In the genomic region with DNA sequence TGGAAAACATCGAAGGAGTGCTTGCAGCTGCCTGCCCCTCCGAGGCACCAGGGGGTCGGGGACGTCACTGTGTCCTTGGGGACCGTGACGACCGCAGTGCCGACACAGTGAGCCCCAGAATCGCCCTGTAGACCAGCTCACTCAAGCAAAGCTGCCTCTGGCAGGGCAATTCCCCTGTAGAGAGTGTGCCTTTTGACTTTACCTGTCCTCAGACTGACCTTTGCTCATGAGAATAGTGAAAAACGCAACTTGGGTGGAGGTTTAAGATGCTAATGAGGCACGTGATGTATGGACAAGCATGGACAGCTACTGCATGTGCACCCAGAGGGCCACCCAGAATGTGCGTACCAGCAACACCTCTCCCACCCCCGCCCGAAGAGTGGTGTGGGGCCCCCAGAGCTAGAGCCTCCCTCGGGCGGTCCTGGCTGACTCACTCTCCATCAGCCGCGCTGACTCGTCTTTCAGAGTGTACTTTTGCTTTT, we compare ENCODE assay signal across 10 cellular contexts.
DNase-seq lines count a peak whose midpoint lies in the region; ATAC-seq and TF ChIP-seq lines count a peak whose summit lies in the region.
"Had no signal": no experiment of that assay in that cellular context is flagged by ENCODE, and none has a peak within 500 bp of the region (broad histone marks: within the 10 kb centered on the region; RNA-seq: fewer than 3 reads in every experiment).

No MANE protein-coding gene starts in this region.

- POLR2A ChIA-PET in naive thymus-derived CD4-positive, alpha-beta T cell (lab: Charles Lee), result no interaction called here

- no peak overlapping the region for H3K4me3 ChIP-seq in osteoblast (ENCODE audit: insufficient read depth, low read length)
- no peak overlapping the region for H3K4me3 ChIP-seq in naive thymus-derived CD4-positive, alpha-beta T cell (ENCODE audit: low read length)

- H4K20me1 ChIP-seq in osteoblast (ENCODE audit: insufficient read depth, low read length), result no peaks in the 10 kb centered on the region

- CTCF ChIA-PET in naive thymus-derived CD4-positive, alpha-beta T cell (lab: Charles Lee), result no interaction called here

- no peaks in the 10 kb centered on the region for H3K36me3 ChIP-seq in osteoblast (ENCODE audit: insufficient read depth, low read length)
- no peaks in the 10 kb centered on the region for H3K36me3 ChIP-seq in naive thymus-derived CD4-positive, alpha-beta T cell (ENCODE audit: control insufficient read depth in 2 of 3, insufficient read depth in 3 of 3, low read length in 3 of 3)

- no peaks in the 10 kb centered on the region for H3K27me3 ChIP-seq in osteoblast (ENCODE audit: insufficient read depth, low read length)
- H3K27me3 ChIP-seq in naive thymus-derived CD4-positive, alpha-beta T cell (ENCODE audit: control insufficient read depth in 2 of 2, insufficient read depth in 2 of 2, low read length in 2 of 2), result no peaks in the 10 kb centered on the region

- no peak overlapping the region for H3K4me2 ChIP-seq in osteoblast (ENCODE audit: insufficient read depth, low read length)

- TF ChIP-seq CTCF in GM13977 (IDR thresholded peaks at IDR 0.05; ENCODE audit: extremely low read depth, insufficient read depth, missing control alignments) (no peak), osteoblast (IDR thresholded peaks at IDR 0.05; ENCODE audit: extremely low read depth, low read depth, low read length) (no peak)

- no peak overlapping the region for H3K27ac Mint-ChIP-seq in naive thymus-derived CD4-positive, alpha-beta T cell
- H3K27ac Mint-ChIP-seq: natural killer cell treated with Interleukin-12 subunit alpha and Interleukin-12 subunit beta and Interleukin-15 and Interleukin-18, amount 100 ng/mL, for 72 hours had no signal

- no peaks in the 10 kb centered on the region for H3K36me3 Mint-ChIP-seq in naive thymus-derived CD4-positive, alpha-beta T cell
- H3K36me3 Mint-ChIP-seq: natural killer cell treated with Interleukin-12 subunit alpha and Interleukin-12 subunit beta and Interleukin-15 and Interleukin-18, amount 100 ng/mL, for 72 hours had no signal

- peaks cover 1% of the 10 kb centered on the region for H3K9me3 ChIP-seq in osteoblast (ENCODE audit: low read depth, low read length)
- no peaks in the 10 kb centered on the region for H3K9me3 ChIP-seq in naive thymus-derived CD4-positive, alpha-beta T cell (ENCODE audit: control insufficient read depth in 2 of 3, low read length in 3 of 3)

- H3K9me3 Mint-ChIP-seq in naive thymus-derived CD4-positive, alpha-beta T cell, result peaks cover 0 to 3% (median 0%) of the 10 kb centered on the region in 11 donors
- H3K9me3 Mint-ChIP-seq: natural killer cell treated with Interleukin-12 subunit alpha and Interleukin-12 subunit beta and Interleukin-15 and Interleukin-18, amount 100 ng/mL, for 72 hours had no signal

- H3K4me3 Mint-ChIP-seq in naive thymus-derived CD4-positive, alpha-beta T cell, result no peak overlapping the region
- H3K4me3 Mint-ChIP-seq: natural killer cell treated with Interleukin-12 subunit alpha and Interleukin-12 subunit beta and Interleukin-15 and Interleukin-18, amount 100 ng/mL, for 72 hours had no signal

- peak; percentile 50 for DNase-seq in GM13977 (ENCODE audit: low spot score)
- peak; percentile 4 for DNase-seq in HK-2 (ENCODE audit: unreplicated experiment)
- peak; percentile 31 for DNase-seq in kidney tubule cell (ENCODE audit: low spot score)
- DNase-seq in osteoblast (ENCODE audit: insufficient read length, low spot score, missing footprints), result no peak
- DNase-seq in pons (ENCODE audit: low spot score), result no peak
- no peak for DNase-seq in naive thymus-derived CD4-positive, alpha-beta T cell
- DNase-seq: NCI-H2171 had no signal

- H3K4me1 ChIP-seq in osteoblast (ENCODE audit: insufficient read depth, low read length), result no peaks in the 10 kb centered on the region
- H3K4me1 ChIP-seq in naive thymus-derived CD4-positive, alpha-beta T cell (ENCODE audit: control insufficient read depth in 2 of 2, insufficient read depth in 2 of 2, low read length in 2 of 2), result no peaks in the 10 kb centered on the region

- H3K27ac ChIP-seq in osteoblast (ENCODE audit: low read depth, low read length), result no peak overlapping the region
- H3K27ac ChIP-seq in naive thymus-derived CD4-positive, alpha-beta T cell (ENCODE audit: low read depth, low read length), result no peak overlapping the region

- in situ Hi-C loops in GM13977 (cut with MboI; ENCODE audit: low pct_unique_long_range_greater_than_20kb, low sequenced_read_pairs, unreplicated experiment), result no loop called here

- H2AFZ ChIP-seq in osteoblast (ENCODE audit: low read length), result no peak overlapping the region

- intact Hi-C loops in naive thymus-derived CD4-positive, alpha-beta T cell (cut with micrococcal nuclease), result no loop called here

- H3K79me2 ChIP-seq in osteoblast (ENCODE audit: insufficient read depth, low read length), result no peaks in the 10 kb centered on the region

- peaks cover 0 to 20% (median 10%) of the 10 kb centered on the region in 5 donors for H3K27me3 Mint-ChIP-seq in naive thymus-derived CD4-positive, alpha-beta T cell

- ATAC-seq in GM21447 (IDR thresholded peaks at IDR 0.05; ENCODE audit: unreplicated experiment) (peak; percentile 53), HG02852 (IDR thresholded peaks at IDR 0.05; ENCODE audit: unreplicated experiment) (no peak)
- no peak for ATAC-seq in naive thymus-derived CD4-positive, alpha-beta T cell

- peaks cover 0 to 6% (median 0%) of the 10 kb centered on the region in 7 donors for H3K4me1 Mint-ChIP-seq in naive thymus-derived CD4-positive, alpha-beta T cell

Comparison
In these comparisons a context has a peak if more than half of its experiments do, and no peak if none do; other contexts are left out.
1. DNase-seq: peak in GM13977 (single experiment), HK-2 (single experiment) and kidney tubule cell (single experiment); none in osteoblast (single experiment), pons (single experiment) and naive thymus-derived CD4-positive, alpha-beta T cell (0 of 9).